Comparison of ENCODE assay signal across 1 cellular context in genomic region chr5:91383027-91383955, GRCh38.
TF ChIP-seq lines count a peak whose summit lies in the region.

Gene ARRDC3, minus strand, starts transcription at chr5:91383317. Its CDS starts 225 bp downstream, at chr5:91383092.

TF ChIP-seq in HepG2, 621 proteins besides CTCF, POLR2A, EP300 and RAD21 (continued from another document and continues in another):
- TF ChIP-seq, protein P1, sequence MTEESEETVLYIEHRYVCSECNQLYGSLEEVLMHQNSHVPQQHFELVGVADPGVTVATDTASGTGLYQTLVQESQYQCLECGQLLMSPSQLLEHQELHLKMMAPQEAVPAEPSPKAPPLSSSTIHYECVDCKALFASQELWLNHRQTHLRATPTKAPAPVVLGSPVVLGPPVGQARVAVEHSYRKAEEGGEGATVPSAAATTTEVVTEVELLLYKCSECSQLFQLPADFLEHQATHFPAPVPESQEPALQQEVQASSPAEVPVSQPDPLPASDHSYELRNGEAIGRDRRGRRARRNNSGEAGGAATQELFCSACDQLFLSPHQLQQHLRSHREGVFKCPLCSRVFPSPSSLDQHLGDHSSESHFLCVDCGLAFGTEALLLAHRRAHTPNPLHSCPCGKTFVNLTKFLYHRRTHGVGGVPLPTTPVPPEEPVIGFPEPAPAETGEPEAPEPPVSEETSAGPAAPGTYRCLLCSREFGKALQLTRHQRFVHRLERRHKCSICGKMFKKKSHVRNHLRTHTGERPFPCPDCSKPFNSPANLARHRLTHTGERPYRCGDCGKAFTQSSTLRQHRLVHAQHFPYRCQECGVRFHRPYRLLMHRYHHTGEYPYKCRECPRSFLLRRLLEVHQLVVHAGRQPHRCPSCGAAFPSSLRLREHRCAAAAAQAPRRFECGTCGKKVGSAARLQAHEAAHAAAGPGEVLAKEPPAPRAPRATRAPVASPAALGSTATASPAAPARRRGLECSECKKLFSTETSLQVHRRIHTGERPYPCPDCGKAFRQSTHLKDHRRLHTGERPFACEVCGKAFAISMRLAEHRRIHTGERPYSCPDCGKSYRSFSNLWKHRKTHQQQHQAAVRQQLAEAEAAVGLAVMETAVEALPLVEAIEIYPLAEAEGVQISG (CRISPR knock-in tag; IDR thresholded peaks at IDR 0.05), result no peak
- peak; percentile 46; the same call in 1 of the 2 replicates for TF ChIP-seq ZNF788 (CRISPR knock-in tag; IDR thresholded peaks at IDR 0.05; ENCODE audit: borderline replicate concordance)
- TF ChIP-seq ZNF879 (CRISPR knock-in tag; IDR thresholded peaks at IDR 0.05), result no peak
- TF ChIP-seq HNRNPUL1 (IDR thresholded peaks at IDR 0.05; ENCODE audit: low read depth, low read length), result no peak
- no peak for TF ChIP-seq ZSCAN30 (CRISPR knock-in tag; IDR thresholded peaks at IDR 0.05)
- no peak for TF ChIP-seq NR3C1 (CRISPR knock-in tag; IDR thresholded peaks at IDR 0.05)
- TF ChIP-seq ZNF772 (CRISPR knock-in tag; IDR thresholded peaks at IDR 0.05), result no peak
- no peak for TF ChIP-seq ZFP1 (CRISPR knock-in tag; IDR thresholded peaks at IDR 0.05)
- TF ChIP-seq, protein P2, sequence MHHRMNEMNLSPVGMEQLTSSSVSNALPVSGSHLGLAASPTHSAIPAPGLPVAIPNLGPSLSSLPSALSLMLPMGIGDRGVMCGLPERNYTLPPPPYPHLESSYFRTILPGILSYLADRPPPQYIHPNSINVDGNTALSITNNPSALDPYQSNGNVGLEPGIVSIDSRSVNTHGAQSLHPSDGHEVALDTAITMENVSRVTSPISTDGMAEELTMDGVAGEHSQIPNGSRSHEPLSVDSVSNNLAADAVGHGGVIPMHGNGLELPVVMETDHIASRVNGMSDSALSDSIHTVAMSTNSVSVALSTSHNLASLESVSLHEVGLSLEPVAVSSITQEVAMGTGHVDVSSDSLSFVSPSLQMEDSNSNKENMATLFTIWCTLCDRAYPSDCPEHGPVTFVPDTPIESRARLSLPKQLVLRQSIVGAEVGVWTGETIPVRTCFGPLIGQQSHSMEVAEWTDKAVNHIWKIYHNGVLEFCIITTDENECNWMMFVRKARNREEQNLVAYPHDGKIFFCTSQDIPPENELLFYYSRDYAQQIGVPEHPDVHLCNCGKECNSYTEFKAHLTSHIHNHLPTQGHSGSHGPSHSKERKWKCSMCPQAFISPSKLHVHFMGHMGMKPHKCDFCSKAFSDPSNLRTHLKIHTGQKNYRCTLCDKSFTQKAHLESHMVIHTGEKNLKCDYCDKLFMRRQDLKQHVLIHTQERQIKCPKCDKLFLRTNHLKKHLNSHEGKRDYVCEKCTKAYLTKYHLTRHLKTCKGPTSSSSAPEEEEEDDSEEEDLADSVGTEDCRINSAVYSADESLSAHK (CRISPR knock-in tag; IDR thresholded peaks at IDR 0.05; ENCODE audit: borderline replicate concordance), result no peak
- TF ChIP-seq KLF12 (CRISPR knock-in tag; IDR thresholded peaks at IDR 0.05; ENCODE audit: borderline replicate concordance), result no peak; the same call in 1 of the 2 replicates
- TF ChIP-seq, protein P3, sequence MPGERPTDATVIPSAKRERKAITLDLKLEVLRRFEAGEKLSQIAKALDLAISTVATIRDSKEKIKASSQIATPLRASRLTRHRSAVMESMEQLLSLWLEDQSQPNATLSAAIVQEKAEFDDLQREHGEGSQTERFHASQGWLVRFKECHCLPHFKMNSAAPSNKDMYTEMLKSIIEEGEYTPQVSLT (CRISPR knock-in tag; IDR thresholded peaks at IDR 0.05; ENCODE audit: borderline replicate concordance, low read depth), result no peak
- no peak for TF ChIP-seq NBN (conservative IDR thresholded peaks at IDR 0.05)
- no peak for TF ChIP-seq ZNF577 (CRISPR knock-in tag; IDR thresholded peaks at IDR 0.05; ENCODE audit: borderline replicate concordance, low read depth)
- TF ChIP-seq, protein P4, sequence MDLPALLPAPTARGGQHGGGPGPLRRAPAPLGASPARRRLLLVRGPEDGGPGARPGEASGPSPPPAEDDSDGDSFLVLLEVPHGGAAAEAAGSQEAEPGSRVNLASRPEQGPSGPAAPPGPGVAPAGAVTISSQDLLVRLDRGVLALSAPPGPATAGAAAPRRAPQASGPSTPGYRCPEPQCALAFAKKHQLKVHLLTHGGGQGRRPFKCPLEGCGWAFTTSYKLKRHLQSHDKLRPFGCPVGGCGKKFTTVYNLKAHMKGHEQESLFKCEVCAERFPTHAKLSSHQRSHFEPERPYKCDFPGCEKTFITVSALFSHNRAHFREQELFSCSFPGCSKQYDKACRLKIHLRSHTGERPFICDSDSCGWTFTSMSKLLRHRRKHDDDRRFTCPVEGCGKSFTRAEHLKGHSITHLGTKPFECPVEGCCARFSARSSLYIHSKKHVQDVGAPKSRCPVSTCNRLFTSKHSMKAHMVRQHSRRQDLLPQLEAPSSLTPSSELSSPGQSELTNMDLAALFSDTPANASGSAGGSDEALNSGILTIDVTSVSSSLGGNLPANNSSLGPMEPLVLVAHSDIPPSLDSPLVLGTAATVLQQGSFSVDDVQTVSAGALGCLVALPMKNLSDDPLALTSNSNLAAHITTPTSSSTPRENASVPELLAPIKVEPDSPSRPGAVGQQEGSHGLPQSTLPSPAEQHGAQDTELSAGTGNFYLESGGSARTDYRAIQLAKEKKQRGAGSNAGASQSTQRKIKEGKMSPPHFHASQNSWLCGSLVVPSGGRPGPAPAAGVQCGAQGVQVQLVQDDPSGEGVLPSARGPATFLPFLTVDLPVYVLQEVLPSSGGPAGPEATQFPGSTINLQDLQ (CRISPR knock-in tag; IDR thresholded peaks at IDR 0.05), result 0 out of 2 replicates have a peak, but pooled peaks have one; percentile 58
- TF ChIP-seq FOXC1 (CRISPR knock-in tag; IDR thresholded peaks at IDR 0.05; ENCODE audit: borderline replicate concordance), result no peak
- no peak for TF ChIP-seq PTBP1 (IDR thresholded peaks at IDR 0.05; ENCODE audit: low read depth, low read length, poor library complexity, severe bottlenecking)
- no peak for TF ChIP-seq SP1 (IDR thresholded peaks at IDR 0.05)
- TF ChIP-seq SP1 (CRISPR knock-in tag; IDR thresholded peaks at IDR 0.05), result no peak
- no peak for TF ChIP-seq NPAS2 (CRISPR knock-in tag; IDR thresholded peaks at IDR 0.05; ENCODE audit: borderline replicate concordance)
- no peak for TF ChIP-seq ZFAT (CRISPR knock-in tag; conservative IDR thresholded peaks at IDR 0.05)
- TF ChIP-seq HHEX (CRISPR knock-in tag; IDR thresholded peaks at IDR 0.05), result no peak
- TF ChIP-seq DMTF1 (CRISPR knock-in tag; IDR thresholded peaks at IDR 0.05), result no peak
- TF ChIP-seq ZNF382 (CRISPR knock-in tag; IDR thresholded peaks at IDR 0.05; ENCODE audit: borderline replicate concordance), result no peak
- no peak for TF ChIP-seq HMG20A (CRISPR knock-in tag; IDR thresholded peaks at IDR 0.05; ENCODE audit: borderline replicate concordance)
- TF ChIP-seq, protein P5, sequence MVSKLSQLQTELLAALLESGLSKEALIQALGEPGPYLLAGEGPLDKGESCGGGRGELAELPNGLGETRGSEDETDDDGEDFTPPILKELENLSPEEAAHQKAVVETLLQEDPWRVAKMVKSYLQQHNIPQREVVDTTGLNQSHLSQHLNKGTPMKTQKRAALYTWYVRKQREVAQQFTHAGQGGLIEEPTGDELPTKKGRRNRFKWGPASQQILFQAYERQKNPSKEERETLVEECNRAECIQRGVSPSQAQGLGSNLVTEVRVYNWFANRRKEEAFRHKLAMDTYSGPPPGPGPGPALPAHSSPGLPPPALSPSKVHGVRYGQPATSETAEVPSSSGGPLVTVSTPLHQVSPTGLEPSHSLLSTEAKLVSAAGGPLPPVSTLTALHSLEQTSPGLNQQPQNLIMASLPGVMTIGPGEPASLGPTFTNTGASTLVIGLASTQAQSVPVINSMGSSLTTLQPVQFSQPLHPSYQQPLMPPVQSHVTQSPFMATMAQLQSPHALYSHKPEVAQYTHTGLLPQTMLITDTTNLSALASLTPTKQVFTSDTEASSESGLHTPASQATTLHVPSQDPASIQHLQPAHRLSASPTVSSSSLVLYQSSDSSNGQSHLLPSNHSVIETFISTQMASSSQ (IDR thresholded peaks at IDR 0.05; ENCODE audit: low read depth), result 0 out of 2 replicates have a peak, but pooled peaks have one; percentile 8
- TF ChIP-seq, protein P5 (CRISPR knock-in tag; IDR thresholded peaks at IDR 0.05; ENCODE audit: borderline replicate concordance), result no peak
- TF ChIP-seq ZNF282 (IDR thresholded peaks at IDR 0.05; ENCODE audit: partially characterized antibody), result no peak
- no peak for TF ChIP-seq ZC3H4 (CRISPR knock-in tag; IDR thresholded peaks at IDR 0.05; ENCODE audit: borderline replicate concordance)
- no peak for TF ChIP-seq JUNB (CRISPR knock-in tag; IDR thresholded peaks at IDR 0.05; ENCODE audit: borderline replicate concordance)
- no peak for TF ChIP-seq TBP (CRISPR knock-in tag; IDR thresholded peaks at IDR 0.05)
- TF ChIP-seq, protein P6, sequence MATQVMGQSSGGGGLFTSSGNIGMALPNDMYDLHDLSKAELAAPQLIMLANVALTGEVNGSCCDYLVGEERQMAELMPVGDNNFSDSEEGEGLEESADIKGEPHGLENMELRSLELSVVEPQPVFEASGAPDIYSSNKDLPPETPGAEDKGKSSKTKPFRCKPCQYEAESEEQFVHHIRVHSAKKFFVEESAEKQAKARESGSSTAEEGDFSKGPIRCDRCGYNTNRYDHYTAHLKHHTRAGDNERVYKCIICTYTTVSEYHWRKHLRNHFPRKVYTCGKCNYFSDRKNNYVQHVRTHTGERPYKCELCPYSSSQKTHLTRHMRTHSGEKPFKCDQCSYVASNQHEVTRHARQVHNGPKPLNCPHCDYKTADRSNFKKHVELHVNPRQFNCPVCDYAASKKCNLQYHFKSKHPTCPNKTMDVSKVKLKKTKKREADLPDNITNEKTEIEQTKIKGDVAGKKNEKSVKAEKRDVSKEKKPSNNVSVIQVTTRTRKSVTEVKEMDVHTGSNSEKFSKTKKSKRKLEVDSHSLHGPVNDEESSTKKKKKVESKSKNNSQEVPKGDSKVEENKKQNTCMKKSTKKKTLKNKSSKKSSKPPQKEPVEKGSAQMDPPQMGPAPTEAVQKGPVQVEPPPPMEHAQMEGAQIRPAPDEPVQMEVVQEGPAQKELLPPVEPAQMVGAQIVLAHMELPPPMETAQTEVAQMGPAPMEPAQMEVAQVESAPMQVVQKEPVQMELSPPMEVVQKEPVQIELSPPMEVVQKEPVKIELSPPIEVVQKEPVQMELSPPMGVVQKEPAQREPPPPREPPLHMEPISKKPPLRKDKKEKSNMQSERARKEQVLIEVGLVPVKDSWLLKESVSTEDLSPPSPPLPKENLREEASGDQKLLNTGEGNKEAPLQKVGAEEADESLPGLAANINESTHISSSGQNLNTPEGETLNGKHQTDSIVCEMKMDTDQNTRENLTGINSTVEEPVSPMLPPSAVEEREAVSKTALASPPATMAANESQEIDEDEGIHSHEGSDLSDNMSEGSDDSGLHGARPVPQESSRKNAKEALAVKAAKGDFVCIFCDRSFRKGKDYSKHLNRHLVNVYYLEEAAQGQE (IDR thresholded peaks at IDR 0.05; ENCODE audit: borderline replicate concordance in 1 of 2, low read depth in 1 of 2, low read length in 2 of 2), result peak in 1 of 2 experiments; percentile 81; a peak in 1 of 4 replicates
- TF ChIP-seq, protein P7, sequence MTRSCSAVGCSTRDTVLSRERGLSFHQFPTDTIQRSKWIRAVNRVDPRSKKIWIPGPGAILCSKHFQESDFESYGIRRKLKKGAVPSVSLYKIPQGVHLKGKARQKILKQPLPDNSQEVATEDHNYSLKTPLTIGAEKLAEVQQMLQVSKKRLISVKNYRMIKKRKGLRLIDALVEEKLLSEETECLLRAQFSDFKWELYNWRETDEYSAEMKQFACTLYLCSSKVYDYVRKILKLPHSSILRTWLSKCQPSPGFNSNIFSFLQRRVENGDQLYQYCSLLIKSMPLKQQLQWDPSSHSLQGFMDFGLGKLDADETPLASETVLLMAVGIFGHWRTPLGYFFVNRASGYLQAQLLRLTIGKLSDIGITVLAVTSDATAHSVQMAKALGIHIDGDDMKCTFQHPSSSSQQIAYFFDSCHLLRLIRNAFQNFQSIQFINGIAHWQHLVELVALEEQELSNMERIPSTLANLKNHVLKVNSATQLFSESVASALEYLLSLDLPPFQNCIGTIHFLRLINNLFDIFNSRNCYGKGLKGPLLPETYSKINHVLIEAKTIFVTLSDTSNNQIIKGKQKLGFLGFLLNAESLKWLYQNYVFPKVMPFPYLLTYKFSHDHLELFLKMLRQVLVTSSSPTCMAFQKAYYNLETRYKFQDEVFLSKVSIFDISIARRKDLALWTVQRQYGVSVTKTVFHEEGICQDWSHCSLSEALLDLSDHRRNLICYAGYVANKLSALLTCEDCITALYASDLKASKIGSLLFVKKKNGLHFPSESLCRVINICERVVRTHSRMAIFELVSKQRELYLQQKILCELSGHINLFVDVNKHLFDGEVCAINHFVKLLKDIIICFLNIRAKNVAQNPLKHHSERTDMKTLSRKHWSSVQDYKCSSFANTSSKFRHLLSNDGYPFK (CRISPR knock-in tag; IDR thresholded peaks at IDR 0.05; ENCODE audit: borderline replicate concordance), result peak; percentile 22; the same call in 1 of the 2 replicates
- no peak; the same call in 1 of the 2 replicates for TF ChIP-seq TOPORS (CRISPR knock-in tag; IDR thresholded peaks at IDR 0.05)
